Comparison of ENCODE assay signal across 8 cellular contexts in genomic region chr16:68040506-68041288, GRCh38. TPM values are rescaled to one million over a fixed set of nuclear protein-coding genes. Genes with fewer than 3 reads are reported as not detected.
DNase-seq lines count a peak whose midpoint lies in the region; ATAC-seq and TF ChIP-seq lines count a peak whose summit lies in the region.

No MANE protein-coding gene starts in this region.

- H2AFZ ChIP-seq in Karpas-422 (ENCODE audit: low read length) = no peak overlapping the region

- H3K27ac ChIP-seq in C4-2B (no peak overlapping the region), Karpas-422 (ENCODE audit: low read length) (peak overlapping the region; percentile 97), Peyer's patch (peak overlapping the region in 2 of 4 donors; percentile 50 to 80)

- H3K4me3 ChIP-seq in Karpas-422 (ENCODE audit: low read length) (no peak overlapping the region), Peyer's patch (no peak overlapping the region)

- H3K4me1 Mint-ChIP-seq in activated T-cell treated with anti-CD3 and anti-CD28 coated beads, Interleukin-2, amount 50 U/mL, for 4 hours (ENCODE audit: low read depth) = peaks cover 14% of the 10 kb centered on the region
- no peaks in the 10 kb centered on the region for H3K4me1 Mint-ChIP-seq in nephron

- peak; percentile 92 for TF ChIP-seq CTCF in C4-2B (conservative IDR thresholded peaks at IDR 0.05)
- TF ChIP-seq CTCF in Peyer's patch (IDR thresholded peaks at IDR 0.05) = peak; percentile 81 to 95 (median 86)
- peak; percentile 71 to 75 (median 74) for TF ChIP-seq CTCF in nephron (IDR thresholded peaks at IDR 0.05; ENCODE audit: unreplicated experiment in 3 of 3)

- H3K9ac ChIP-seq in Karpas-422 (ENCODE audit: low read length) = no peak overlapping the region

- peaks cover 44% of the 10 kb centered on the region for H3K4me1 ChIP-seq in Karpas-422 (ENCODE audit: low read length)
- H3K4me1 ChIP-seq in Peyer's patch = peaks cover 0 to 8% (median 0%) of the 10 kb centered on the region in 4 donors

- H3K36me3 ChIP-seq in Karpas-422 (ENCODE audit: insufficient read depth, low read length) (peaks cover 9% of the 10 kb centered on the region; the same call in 1 of the 2 replicates), Peyer's patch (no peaks in the 10 kb centered on the region)

- peak; percentile 64 for ATAC-seq in GM21360 (IDR thresholded peaks at IDR 0.05; ENCODE audit: unreplicated experiment)
- peak; percentile 99 to 100 for ATAC-seq in activated T-cell treated with anti-CD3 and anti-CD28 coated beads, Interleukin-2, amount 50 U/mL, for 4 hours
- peak; percentile 97 for ATAC-seq in stimulated activated naive CD8-positive, alpha-beta T cell treated with anti-CD3 and anti-CD28 coated beads, Interleukin-15, Interleukin-2, amounts not matched to agents 100 U/mL and 50 U/mL, for 24 hours

- H3K27me3 Mint-ChIP-seq in activated T-cell treated with anti-CD3 and anti-CD28 coated beads, Interleukin-2, amount 50 U/mL, for 4 hours (ENCODE audit: low read depth) = no peaks in the 10 kb centered on the region
- no peaks in the 10 kb centered on the region for H3K27me3 Mint-ChIP-seq in nephron (ENCODE audit: low read depth)

- TF ChIP-seq POLR2A in Peyer's patch (IDR thresholded peaks at IDR 0.05) = no peak

- H3K9me3 Mint-ChIP-seq in activated T-cell treated with anti-CD3 and anti-CD28 coated beads, Interleukin-2, amount 50 U/mL, for 4 hours = no peaks in the 10 kb centered on the region
- no peaks in the 10 kb centered on the region for H3K9me3 Mint-ChIP-seq in nephron

- H3K79me2 ChIP-seq in Karpas-422 (ENCODE audit: low read length) = peaks cover 36% of the 10 kb centered on the region

- H3K4me2 ChIP-seq in Karpas-422 (ENCODE audit: low read depth, low read length, poor library complexity, severe bottlenecking) = no peak overlapping the region

- DNase-seq in Karpas-422 (peak; percentile 95), Peyer's patch (peak; percentile 89 to 95 (median 94)), fibroblast of gingiva (ENCODE audit: low read depth) (peak; percentile 34)
- peak; percentile 91 for DNase-seq in activated T-cell treated with anti-CD3 and anti-CD28 coated beads, Interleukin-2, amount 50 U/mL, for 4 hours
- DNase-seq in stimulated activated naive CD8-positive, alpha-beta T cell treated with anti-CD3 and anti-CD28 coated beads, Interleukin-15, Interleukin-2, amounts not matched to agents 100 U/mL and 50 U/mL, for 24 hours = peak; percentile 91

- H3K9me2 ChIP-seq in Karpas-422 (replicated peaks; ENCODE audit: insufficient read depth, low read length) = no peaks in the 10 kb centered on the region

- H3K36me3 Mint-ChIP-seq in activated T-cell treated with anti-CD3 and anti-CD28 coated beads, Interleukin-2, amount 50 U/mL, for 4 hours (ENCODE audit: insufficient read depth) = peaks cover 14% of the 10 kb centered on the region
- H3K36me3 Mint-ChIP-seq in nephron (ENCODE audit: low read depth) = peaks cover 20% of the 10 kb centered on the region

- H3K9me3 ChIP-seq in Karpas-422 (ENCODE audit: low read length) = no peaks in the 10 kb centered on the region
- H3K9me3 ChIP-seq in Peyer's patch = no peaks in the 10 kb centered on the region

- no peaks in the 10 kb centered on the region for H3K27me3 ChIP-seq in Karpas-422 (ENCODE audit: low read length)
- H3K27me3 ChIP-seq in Peyer's patch = no peaks in the 10 kb centered on the region

- H3K27ac Mint-ChIP-seq in nephron = peak overlapping the region in 1 of 3 experiments; percentile 35

- H4K20me1 ChIP-seq in Karpas-422 (ENCODE audit: insufficient read depth, low read depth, low read length) = no peaks in the 10 kb centered on the region

- H3K4me3 Mint-ChIP-seq in activated T-cell treated with anti-CD3 and anti-CD28 coated beads, Interleukin-2, amount 50 U/mL, for 4 hours = no peak overlapping the region
- no peak overlapping the region for H3K4me3 Mint-ChIP-seq in nephron

RNA-seq across cellular contexts. Expression of gene DUS2, which starts 17.6 kb away (rescaled TPM):
- total RNA-seq in Karpas-422 (2014; rRNA removed; shearing (Covaris generic); ENCODE audit: low replicate concordance) = 23.7 and 35.8 TPM in 2 replicates
- 10 to 100 TPM; 15.3 to 38.8 (median 21.2) TPM for total RNA-seq in Peyer's patch
- 10 to 100 TPM; 35.9 to 37.4 (median 37.1) TPM for total RNA-seq in activated T-cell treated with anti-CD3 and anti-CD28 coated beads, Interleukin-2, amount 50 U/mL, for 4 hours

RNA-seq across cellular contexts. Expression of gene DDX28, which starts 17.7 kb away (rescaled TPM):
- total RNA-seq in Karpas-422 (2014; rRNA removed; shearing (Covaris generic); ENCODE audit: low replicate concordance) = 10.8 and 20.9 TPM in 2 replicates
- 1 to 10 TPM; 3.4 to 6.7 (median 4.1) TPM for total RNA-seq in Peyer's patch
- 10 to 100 TPM; 34.9 to 40.3 (median 39.1) TPM for total RNA-seq in activated T-cell treated with anti-CD3 and anti-CD28 coated beads, Interleukin-2, amount 50 U/mL, for 4 hours

RNA-seq across cellular contexts. Expression of gene DPEP2NB, which starts 25.0 kb away (rescaled TPM):
- not detected in 2 replicates for total RNA-seq in Karpas-422 (2014; rRNA removed; shearing (Covaris generic); ENCODE audit: low replicate concordance)
- total RNA-seq in Peyer's patch = not detected
- not detected for total RNA-seq in activated T-cell treated with anti-CD3 and anti-CD28 coated beads, Interleukin-2, amount 50 U/mL, for 4 hours

RNA-seq across cellular contexts. Expression of gene DPEP2, which starts 41.4 kb away (rescaled TPM):
- not detected in 2 replicates for total RNA-seq in Karpas-422 (2014; rRNA removed; shearing (Covaris generic); ENCODE audit: low replicate concordance)
- total RNA-seq in Peyer's patch = 10 to 100 TPM in 2 of 4 donors, 1 to 10 TPM in 2; 1.1 to 12.4 (median 6.6) TPM
- total RNA-seq in activated T-cell treated with anti-CD3 and anti-CD28 coated beads, Interleukin-2, amount 50 U/mL, for 4 hours = under 1 TPM; 0.47 to 0.81 (median 0.71) TPM

RNA-seq across cellular contexts. Expression of gene NFATC3, which starts 44.5 kb away (rescaled TPM):
- 39.1 and 72.3 TPM in 2 replicates for total RNA-seq in Karpas-422 (2014; rRNA removed; shearing (Covaris generic); ENCODE audit: low replicate concordance)
- total RNA-seq in Peyer's patch = 10 to 100 TPM; 40.5 to 72.0 (median 61.0) TPM
- total RNA-seq in activated T-cell treated with anti-CD3 and anti-CD28 coated beads, Interleukin-2, amount 50 U/mL, for 4 hours = 10 to 100 TPM; 64.8 to 72.3 (median 65.3) TPM

Comparison
In these comparisons a context has a peak if more than half of its experiments do, and no peak if none do; other contexts are left out.
1. DNase-seq: peak in every context shown above with its lines; median percentile 95 in Karpas-422; 94 in Peyer's patch; 91 in activated T-cell treated with anti-CD3 and anti-CD28 coated beads, Interleukin-2, amount 50 U/mL, for 4 hours; 91 in stimulated activated naive CD8-positive, alpha-beta T cell treated with anti-CD3 and anti-CD28 coated beads, Interleukin-15, Interleukin-2, amounts not matched to agents 100 U/mL and 50 U/mL, for 24 hours; 34 in fibroblast of gingiva.